1 cellular context compared by ENCODE assay signal in genomic region chr1:171898956-171899355, GRCh38.
TF ChIP-seq lines count a peak whose summit lies in the region.

No MANE protein-coding gene starts in this region.

TF ChIP-seq in GM23338, 12 proteins besides CTCF, POLR2A, EP300 and RAD21 (continued from another document):
- TF ChIP-seq ZNF462 (CRISPR knock-in tag; IDR thresholded peaks at IDR 0.05) (no peak), ZNF114 (CRISPR knock-in tag; IDR thresholded peaks at IDR 0.05) (no peak), NANOG (IDR thresholded peaks at IDR 0.05; ENCODE audit: borderline replicate concordance) (no peak)
